ENCODE assay signal across 28 cellular contexts in the genomic region with DNA sequence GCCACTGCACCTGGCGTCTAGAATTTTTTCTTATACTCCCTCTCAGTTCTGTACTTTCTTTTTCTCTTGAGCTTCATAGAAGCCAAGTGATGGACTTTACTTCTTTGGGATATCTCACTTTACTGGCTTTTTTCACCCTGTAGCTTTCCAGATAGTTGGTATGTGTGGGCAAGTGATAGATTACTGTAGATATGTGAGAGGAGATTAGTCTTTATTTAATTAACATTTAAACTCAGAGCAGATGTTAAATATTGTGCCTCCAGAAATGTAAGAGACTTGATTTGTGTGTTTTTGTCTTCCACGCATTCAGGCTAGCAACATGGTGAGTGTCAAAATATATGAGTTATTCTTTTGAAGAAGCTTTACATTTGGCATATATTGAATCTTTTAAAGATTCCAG. TPM values are rescaled to one million over a fixed set of nuclear protein-coding genes. Genes with fewer than 3 reads are reported as not detected.
DNase-seq lines count a peak whose midpoint lies in the region; ATAC-seq and TF ChIP-seq lines count a peak whose summit lies in the region.
"Had no signal": no experiment of that assay in that cellular context is flagged by ENCODE, and none has a peak within 500 bp of the region (broad histone marks: within the 10 kb centered on the region; RNA-seq: fewer than 3 reads in every experiment).

No MANE protein-coding gene starts in this region.

- POLR2A ChIA-PET in SK-N-SH (lab: Yijun Ruan, JAX) = interaction anchor here (0.6 kb wide), 1 partner anchor 230 kb away, joined by 3 read pairs; no protein-coding TSS in a partner anchor

- no peaks in the 10 kb centered on the region for H3K27me3 ChIP-seq in SK-N-SH (ENCODE audit: insufficient read depth)
- H3K27me3 ChIP-seq in ascending aorta = no peaks in the 10 kb centered on the region
- no peaks in the 10 kb centered on the region for H3K27me3 ChIP-seq in breast epithelium
- H3K27me3 ChIP-seq: BE2C, BLaER1 had no signal

- 0 out of 2 replicates have a peak, but pooled peaks have one; percentile 6 for TF ChIP-seq RAD21 in SK-N-SH (IDR thresholded peaks at IDR 0.05; ENCODE audit: low read length)

- peaks cover 0 to 2% of the 10 kb centered on the region in 2 experiments; a peak in 2 of 4 replicates for H3K4me1 ChIP-seq in SK-N-SH (ENCODE audit: control insufficient read depth in 1 of 2, insufficient read depth in 2 of 2, low read depth in 1 of 2, low read length in 1 of 2)
- no peaks in the 10 kb centered on the region for H3K4me1 ChIP-seq in ascending aorta
- no peaks in the 10 kb centered on the region for H3K4me1 ChIP-seq in breast epithelium
- H3K4me1 ChIP-seq: BE2C, BLaER1 had no signal

- no peak overlapping the region for H3K4me2 ChIP-seq in SK-N-SH
- H3K4me2 ChIP-seq: BLaER1 had no signal

- CTCF ChIA-PET in SK-N-SH (lab: Yijun Ruan, JAX) = no interaction called here

- peaks cover 28% of the 10 kb centered on the region for H3K36me3 Mint-ChIP-seq in activated T-helper 1 cell treated with anti-CD3 and anti-CD28 coated beads, Interleukin-12 subunit alpha, Interleukin-12 subunit beta, Interleukin-2, Interleukin-4 antibody, amounts not matched to agents 30 ng/mL and 10 ng/mL and 1 ng/mL, durations not matched to agents 14 hours and 24 hours and 36 hours (ENCODE audit: low read depth)
- H3K36me3 Mint-ChIP-seq in mesothelial cell of epicardium = peaks cover 30% of the 10 kb centered on the region

- WGBS in SK-N-SH (ENCODE audit: low lambda C conversion rate) = 93% methylated on average over 2 of the region's 2 CpGs

- no peaks in the 10 kb centered on the region for H3K4me1 Mint-ChIP-seq in activated T-helper 1 cell treated with anti-CD3 and anti-CD28 coated beads, Interleukin-12 subunit alpha, Interleukin-12 subunit beta, Interleukin-2, Interleukin-4 antibody, amounts not matched to agents 30 ng/mL and 10 ng/mL and 1 ng/mL, durations not matched to agents 14 hours and 24 hours and 36 hours (ENCODE audit: low read depth)
- H3K4me1 Mint-ChIP-seq in mesothelial cell of epicardium = peaks cover 6% of the 10 kb centered on the region

- no peak overlapping the region for H3K4me3 Mint-ChIP-seq in activated T-helper 1 cell treated with anti-CD3 and anti-CD28 coated beads, Interleukin-12 subunit alpha, Interleukin-12 subunit beta, Interleukin-2, Interleukin-4 antibody, amounts not matched to agents 30 ng/mL and 10 ng/mL and 1 ng/mL, durations not matched to agents 14 hours and 24 hours and 36 hours
- H3K4me3 Mint-ChIP-seq in mesothelial cell of epicardium = no peak overlapping the region
- H3K4me3 Mint-ChIP-seq: CD14-positive monocyte; CD4-positive, alpha-beta memory T cell; CD4-positive, CD25-positive, alpha-beta regulatory T cell; CD8-positive, alpha-beta memory T cell had no signal

- no peak for ATAC-seq in HG02973 (IDR thresholded peaks at IDR 0.05; ENCODE audit: unreplicated experiment)
- ATAC-seq: GM12878 had no signal

- TF ChIP-seq EP300 in SK-N-SH (IDR thresholded peaks at IDR 0.05; ENCODE audit: borderline replicate concordance in 1 of 2, low read depth in 1 of 2, low read length in 1 of 2) = peak in 1 of 2 experiments; percentile 76; a peak in 1 of 4 replicates

- no peaks in the 10 kb centered on the region for H3K27me3 Mint-ChIP-seq in activated T-helper 1 cell treated with anti-CD3 and anti-CD28 coated beads, Interleukin-12 subunit alpha, Interleukin-12 subunit beta, Interleukin-2, Interleukin-4 antibody, amounts not matched to agents 30 ng/mL and 10 ng/mL and 1 ng/mL, durations not matched to agents 14 hours and 24 hours and 36 hours (ENCODE audit: insufficient read depth)
- no peaks in the 10 kb centered on the region for H3K27me3 Mint-ChIP-seq in mesothelial cell of epicardium (ENCODE audit: low read depth)
- H3K27me3 Mint-ChIP-seq: CD4-positive, alpha-beta memory T cell; CD4-positive, CD25-positive, alpha-beta regulatory T cell; CD8-positive, alpha-beta memory T cell had no signal

- no peaks in the 10 kb centered on the region for H3K79me2 ChIP-seq in SK-N-SH (ENCODE audit: insufficient read depth)

- TF ChIP-seq CTCF in SK-N-SH (IDR thresholded peaks at IDR 0.05) (no peak), mesothelial cell of epicardium (IDR thresholded peaks at IDR 0.05; ENCODE audit: unreplicated experiment) (no peak), ascending aorta (IDR thresholded peaks at IDR 0.05) (no peak), breast epithelium (IDR thresholded peaks at IDR 0.05) (no peak)

- peak; percentile 49 for DNase-seq in SK-N-SH
- no peak for DNase-seq in activated T-helper 1 cell treated with anti-CD3 and anti-CD28 coated beads, Interleukin-12 subunit alpha, Interleukin-12 subunit beta, Interleukin-2, Interleukin-4 antibody, amounts not matched to agents 30 ng/mL and 10 ng/mL and 1 ng/mL, durations not matched to agents 14 hours and 24 hours and 36 hours (ENCODE audit: low spot score)
- DNase-seq in mesothelial cell of epicardium (ENCODE audit: low spot score in 2 of 2, unreplicated experiment in 2 of 2) = no peak
- no peak for DNase-seq in ascending aorta (ENCODE audit: low spot score in 2 of 2)
- DNase-seq in breast epithelium (ENCODE audit: low spot score in 2 of 2) = no peak
- DNase-seq: 8988T; ACHN; BE2C; C1 segment of cervical spinal cord; CD4-positive, alpha-beta memory T cell; CD4-positive, CD25-positive, alpha-beta regulatory T cell; CD8-positive, alpha-beta memory T cell; COR-L47; DMS 273 treated with DMSO at 0.1 percent for 48 hours; DMS153; DMS53; DMS79; DND-41; EL; GDM1 had no signal

- no peaks in the 10 kb centered on the region for H3K9me2 ChIP-seq in SK-N-SH

- no peak for TF ChIP-seq POLR2A in breast epithelium (IDR thresholded peaks at IDR 0.05)

- no peaks in the 10 kb centered on the region for H4K20me1 ChIP-seq in SK-N-SH (ENCODE audit: insufficient read depth)
- H4K20me1 ChIP-seq: BLaER1 had no signal

- intact Hi-C loops in activated T-helper 1 cell treated with anti-CD3 and anti-CD28 coated beads, Interleukin-12 subunit alpha, Interleukin-12 subunit beta, Interleukin-2, Interleukin-4 antibody, amounts not matched to agents 30 ng/mL and 10 ng/mL and 1 ng/mL, durations not matched to agents 14 hours and 24 hours and 36 hours (cut with micrococcal nuclease) = no loop called here
- intact Hi-C loops in ascending aorta (cut with DNase I) (no loop called here), breast epithelium (cut with DNase I; ENCODE audit: low total_unique reads) (no loop called here)

- no peak overlapping the region for H2AFZ ChIP-seq in SK-N-SH (ENCODE audit: low read depth)

- H3K4me3 ChIP-seq in SK-N-SH (ENCODE audit: low read depth in 2 of 2, low read length in 1 of 2) (no peak overlapping the region), ascending aorta (no peak overlapping the region), breast epithelium (no peak overlapping the region)
- H3K4me3 ChIP-seq: BLaER1, GM12878 had no signal

- H3K9me3 ChIP-seq in SK-N-SH (no peaks in the 10 kb centered on the region), ascending aorta (no peaks in the 10 kb centered on the region), breast epithelium (no peaks in the 10 kb centered on the region)
- H3K9me3 ChIP-seq: BE2C, BLaER1 had no signal

- peak overlapping the region; percentile 71 for H3K27ac Mint-ChIP-seq in activated T-helper 1 cell treated with anti-CD3 and anti-CD28 coated beads, Interleukin-12 subunit alpha, Interleukin-12 subunit beta, Interleukin-2, Interleukin-4 antibody, amounts not matched to agents 30 ng/mL and 10 ng/mL and 1 ng/mL, durations not matched to agents 14 hours and 24 hours and 36 hours
- H3K27ac Mint-ChIP-seq in mesothelial cell of epicardium = peak overlapping the region; percentile 43
- H3K27ac Mint-ChIP-seq: CD4-positive, alpha-beta memory T cell; CD8-positive, alpha-beta memory T cell had no signal

- H3K36me3 ChIP-seq in SK-N-SH (replicated peaks in 1 of 2; ENCODE audit: control insufficient read depth in 1 of 2, insufficient read depth in 2 of 2, low read length in 1 of 2) (peaks cover 27 to 65% of the 10 kb centered on the region in 2 experiments), ascending aorta (peaks cover 27 to 53% of the 10 kb centered on the region in 2 donors), breast epithelium (no peaks in the 10 kb centered on the region)

- no peak overlapping the region for H3K9ac ChIP-seq in SK-N-SH
- H3K9ac ChIP-seq: BLaER1 had no signal

- no peaks in the 10 kb centered on the region for H3K9me3 Mint-ChIP-seq in activated T-helper 1 cell treated with anti-CD3 and anti-CD28 coated beads, Interleukin-12 subunit alpha, Interleukin-12 subunit beta, Interleukin-2, Interleukin-4 antibody, amounts not matched to agents 30 ng/mL and 10 ng/mL and 1 ng/mL, durations not matched to agents 14 hours and 24 hours and 36 hours
- H3K9me3 Mint-ChIP-seq in mesothelial cell of epicardium = no peaks in the 10 kb centered on the region
- H3K9me3 Mint-ChIP-seq: CD14-positive monocyte; CD4-positive, alpha-beta memory T cell; CD8-positive, alpha-beta memory T cell had no signal

- H3K27ac ChIP-seq in SK-N-SH (ENCODE audit: low read depth in 2 of 2, low read length in 1 of 2) (no peak overlapping the region), ascending aorta (no peak overlapping the region), breast epithelium (no peak overlapping the region)
- H3K27ac ChIP-seq: BLaER1 had no signal

- peaks cover 8% of the 10 kb centered on the region for H3F3A ChIP-seq in SK-N-SH (replicated peaks; ENCODE audit: insufficient read depth)

RNA-seq across cellular contexts. Expression of a gene that starts 39.5 kb away (rescaled TPM):
- polyA plus RNA-seq in SK-N-SH (2012; rRNA removed) = 0.11 TPM in 1 of 2 replicates, not detected in the other
- under 0.01 and 0.03 TPM in 2 replicates for polyA plus RNA-seq in SK-N-SH (2012; cell fraction: cytosol; rRNA removed)
- polyA plus RNA-seq in SK-N-SH (2012; cell fraction: nucleus; rRNA removed) = 0.05 TPM in 1 of 2 replicates, not detected in the other
- total RNA-seq in activated T-helper 1 cell treated with anti-CD3 and anti-CD28 coated beads, Interleukin-12 subunit alpha, Interleukin-12 subunit beta, Interleukin-2, Interleukin-4 antibody, amounts not matched to agents 30 ng/mL and 10 ng/mL and 1 ng/mL, durations not matched to agents 14 hours and 24 hours and 36 hours = not detected in 2 replicates
- total RNA-seq in mesothelial cell of epicardium (0.40 to 0.66 TPM (median 0.61 TPM) in 3 replicates), ascending aorta (not detected), breast epithelium (not detected)
- total RNA-seq: A673; CD4-positive, alpha-beta memory T cell; CD4-positive, CD25-positive, alpha-beta regulatory T cell; CD8-positive, alpha-beta memory T cell; Daoy; G401; GM12878 had no signal
- polyA plus RNA-seq: AG04450; CD14-positive monocyte; CD4-positive, alpha-beta memory T cell; CD4-positive, CD25-positive, alpha-beta regulatory T cell; CD8-positive, alpha-beta memory T cell had no signal

RNA-seq across cellular contexts. Expression of a gene that starts 50.4 kb away (rescaled TPM):
- 7.5 and 9.7 TPM in 2 replicates for polyA plus RNA-seq in SK-N-SH (2012; rRNA removed)
- polyA plus RNA-seq in SK-N-SH (2012; cell fraction: cytosol; rRNA removed) = 13.2 and 15.5 TPM in 2 replicates
- polyA plus RNA-seq in SK-N-SH (2012; cell fraction: nucleus; rRNA removed) = 6.9 and 15.8 TPM in 2 replicates
- total RNA-seq in activated T-helper 1 cell treated with anti-CD3 and anti-CD28 coated beads, Interleukin-12 subunit alpha, Interleukin-12 subunit beta, Interleukin-2, Interleukin-4 antibody, amounts not matched to agents 30 ng/mL and 10 ng/mL and 1 ng/mL, durations not matched to agents 14 hours and 24 hours and 36 hours = 33.0 and 38.9 TPM in 2 replicates
- 53.0 to 61.4 TPM (median 55.5 TPM) in 3 replicates for total RNA-seq in mesothelial cell of epicardium
- total RNA-seq in ascending aorta = 11.6 TPM
- 10 to 100 TPM; 39.4 to 92.2 (median 53.7) TPM for total RNA-seq in breast epithelium

RNA-seq across cellular contexts. Expression of a gene that starts 50.5 kb away (rescaled TPM):
- 0.76 and 1.7 TPM in 2 replicates for polyA plus RNA-seq in SK-N-SH (2012; rRNA removed)
- polyA plus RNA-seq in SK-N-SH (2012; cell fraction: cytosol; rRNA removed) = 1.7 and 2.4 TPM in 2 replicates
- 0.35 and 1.1 TPM in 2 replicates for polyA plus RNA-seq in SK-N-SH (2012; cell fraction: nucleus; rRNA removed)
- 1.1 and 2.1 TPM in 2 replicates for total RNA-seq in activated T-helper 1 cell treated with anti-CD3 and anti-CD28 coated beads, Interleukin-12 subunit alpha, Interleukin-12 subunit beta, Interleukin-2, Interleukin-4 antibody, amounts not matched to agents 30 ng/mL and 10 ng/mL and 1 ng/mL, durations not matched to agents 14 hours and 24 hours and 36 hours
- total RNA-seq in mesothelial cell of epicardium = 3.6 to 6.5 TPM (median 4.2 TPM) in 3 replicates
- not detected for total RNA-seq in ascending aorta
- 1 to 10 TPM; 1.3 to 2.3 (median 2.0) TPM for total RNA-seq in breast epithelium
- total RNA-seq: CD4-positive, CD25-positive, alpha-beta regulatory T cell had no signal
- polyA plus RNA-seq: CD8-positive, alpha-beta memory T cell had no signal
